In the genomic region with DNA sequence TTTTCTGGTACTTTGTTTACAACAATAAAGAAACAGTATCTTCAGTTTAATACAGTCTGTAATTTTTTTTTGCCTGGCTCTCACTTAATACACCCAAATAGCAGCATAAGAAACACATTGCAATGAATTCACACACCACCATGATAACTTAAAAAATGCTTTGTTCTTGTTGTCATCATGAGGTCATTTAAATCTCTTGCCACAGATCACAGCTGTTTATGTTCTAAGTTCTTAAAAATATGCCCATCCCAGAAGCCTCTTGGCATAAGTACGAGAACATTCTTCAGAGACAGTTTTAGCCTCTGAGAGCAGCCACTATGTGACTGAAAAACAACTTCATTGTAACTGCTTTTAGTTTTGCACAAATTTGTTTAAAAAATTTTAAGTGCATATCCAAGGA, we compare ENCODE assay signal across 17 cellular contexts. TPM values are rescaled to one million over a fixed set of nuclear protein-coding genes. Genes with fewer than 3 reads are reported as not detected.
DNase-seq lines count a peak whose midpoint lies in the region; ATAC-seq, FAIRE-seq and TF ChIP-seq lines count a peak whose summit lies in the region.
"Had no signal": no experiment of that assay in that cellular context is flagged by ENCODE, and none has a peak within 500 bp of the region (broad histone marks: within the 10 kb centered on the region; RNA-seq: fewer than 3 reads in every experiment).

No MANE protein-coding gene starts in this region.

- H3K27ac ChIP-seq in heart left ventricle: peak overlapping the region in 7 of 12 donors; percentile 0 to 73 (median 33)
- H3K27ac ChIP-seq: BLaER1 treated with 17β-estradiol and CSF1 and Interleukin-3, amounts not matched to agents 10 nM and 100 nM; PC-9 had no signal

- no peaks in the 10 kb centered on the region for H3K27me3 ChIP-seq in heart left ventricle
- no peaks in the 10 kb centered on the region for H3K27me3 ChIP-seq in BE2C
- H3K27me3 ChIP-seq: BLaER1 treated with 17β-estradiol and CSF1 and Interleukin-3, amounts not matched to agents 10 nM and 100 nM had no signal

- TF ChIP-seq CTCF in AG09309 (IDR thresholded peaks at IDR 0.05; ENCODE audit: control insufficient read depth, insufficient read depth, low read depth, low read length, missing control alignments) (no peak), astrocyte of the cerebellum (IDR thresholded peaks at IDR 0.05; ENCODE audit: low read depth, low read length, missing control alignments) (no peak), heart left ventricle (IDR thresholded peaks at IDR 0.05) (no peak), BE2C (IDR thresholded peaks at IDR 0.05; ENCODE audit: low read depth, low read length) (no peak)

- no peak overlapping the region for H3K4me3 ChIP-seq in AG09309 (ENCODE audit: control insufficient read depth, low read depth, low read length)
- H3K4me3 ChIP-seq in astrocyte of the cerebellum (ENCODE audit: low read depth, low read length): no peak overlapping the region
- no peak overlapping the region for H3K4me3 ChIP-seq in heart left ventricle
- H3K4me3 ChIP-seq in BE2C (ENCODE audit: low read depth, low read length): no peak overlapping the region
- H3K4me3 ChIP-seq: BLaER1 treated with 17β-estradiol and CSF1 and Interleukin-3, amounts not matched to agents 10 nM and 100 nM; PC-9 had no signal

- WGBS in heart left ventricle, 4 donors: 29 to 39% (median 30%) methylated on average over 1 of the region's 1 CpG

- H3K4me1 ChIP-seq in heart left ventricle (peaks cover 0 to 28% (median 14%) of the 10 kb centered on the region in 12 donors), BE2C (no peaks in the 10 kb centered on the region)

- peak; percentile 80 to 87 (median 86) for ATAC-seq in heart left ventricle
- peak; percentile 92 for ATAC-seq in sciatic nerve
- no peak for ATAC-seq in GM18867 (IDR thresholded peaks at IDR 0.05; ENCODE audit: unreplicated experiment)
- ATAC-seq: activated T-cell treated with anti-CD3 and anti-CD28 coated beads, Interleukin-2, amount 50 U/mL, for 72 hours; natural killer cell had no signal

- DNase-seq in AG09309 (ENCODE audit: low read depth) (peak; percentile 58), astrocyte of the cerebellum (ENCODE audit: low read depth) (peak; percentile 18), heart left ventricle (no peak), sciatic nerve (ENCODE audit: low spot score) (no peak), BE2C (no peak), KG1 (lab: John Stamatoyannopoulos, UW) (no peak), urothelium cell line (ENCODE audit: low spot score) (no peak)
- DNase-seq: activated T-cell treated with anti-CD3 and anti-CD28 coated beads, Interleukin-2, amount 50 U/mL, for 72 hours; natural killer cell; NCI-H1092; NCI-H446 treated with DMSO at 0.1 percent for 48 hours; PC-9; T-helper 1 cell had no signal

- FAIRE-seq in urothelium cell line (lab: Jason Lieb, UNC): no peak
- FAIRE-seq: G401.6, islet of Langerhans had no signal

- H3K36me3 ChIP-seq in heart left ventricle: peaks cover 0 to 42% (median 22%) of the 10 kb centered on the region in 9 donors
- H3K36me3 ChIP-seq in BE2C: peaks cover 37% of the 10 kb centered on the region

- no peak for TF ChIP-seq POLR2A in heart left ventricle (IDR thresholded peaks at IDR 0.05)

- intact Hi-C loops in heart left ventricle (cut with DNase I): loop anchor here in 1 of 10 donors (10.0 kb wide), 1 partner anchor 102 kb away; the partner anchor contains the start of gene TASP1
- intact Hi-C loops in sciatic nerve (cut with DNase I): no loop called here

- H3K9me3 ChIP-seq in heart left ventricle: peaks cover 0 to 23% (median 5%) of the 10 kb centered on the region in 12 donors
- no peaks in the 10 kb centered on the region for H3K9me3 ChIP-seq in BE2C

- in situ Hi-C loops in astrocyte of the cerebellum (cut with HindIII; ENCODE audit: low sequenced_read_pairs): no loop called here

RNA-seq across cellular contexts. Expression of gene ESF1, which starts 47.9 kb away (rescaled TPM):
- total RNA-seq in heart left ventricle (10 to 100 TPM in 7 of 9 donors, 1 to 10 TPM in 2; 8.9 to 17.8 (median 14.0) TPM), sciatic nerve (21.5 TPM)
- 10 to 100 TPM; 12.1 to 19.0 TPM for polyA plus RNA-seq in heart left ventricle
- 21.4 TPM for polyA plus RNA-seq in BE2C (2012; ENCODE audit: insufficient read depth, insufficient read length, low read depth)

RNA-seq across cellular contexts. Expression of gene NDUFAF5, which starts 48.0 kb away (rescaled TPM):
- 10 to 100 TPM; 34.7 to 72.3 (median 55.5) TPM for total RNA-seq in heart left ventricle
- 10 to 100 TPM; 38.9 to 72.0 TPM for polyA plus RNA-seq in heart left ventricle
- 28.2 TPM for total RNA-seq in sciatic nerve
- 49.2 TPM for polyA plus RNA-seq in BE2C (2012; ENCODE audit: insufficient read depth, insufficient read length, low read depth)

Comparison
In these comparisons a context has a peak if more than half of its experiments do, and no peak if none do; other contexts are left out.
1. DNase-seq: peak in AG09309 (single experiment) and astrocyte of the cerebellum (single experiment); none in heart left ventricle (0 of 5), sciatic nerve (single experiment), BE2C (single experiment), KG1 (single experiment) and urothelium cell line (single experiment).